ENCODE assay signal across 8 cellular contexts in genomic region chrX:68808686-68809357, GRCh38. TPM values are rescaled to one million over a fixed set of nuclear protein-coding genes. Genes with fewer than 3 reads are reported as not detected.
A peak's percentile ranks its signal among the peaks of the same experiment; 100 is the strongest.
DNase-seq lines count a peak whose midpoint lies in the region; ATAC-seq and TF ChIP-seq lines count a peak whose summit lies in the region.
"Had no signal": no experiment of that assay in that cellular context is flagged by ENCODE, and none has a peak within 500 bp of the region (broad histone marks: within the 10 kb centered on the region; RNA-seq: fewer than 3 reads in every experiment).

No MANE protein-coding gene starts in this region.

- H3K4me2 ChIP-seq in HCT116 (ENCODE audit: low read length) = no peak overlapping the region

- H3K27me3 ChIP-seq in HCT116 (ENCODE audit: insufficient read depth, low read length) = no peaks in the 10 kb centered on the region

- DNase-seq in HCT116 (ENCODE audit: low read depth, low spot score) (peak; percentile 8), RWPE1 (ENCODE audit: low spot score) (no peak), fibroblast of the aortic adventitia (ENCODE audit: low read depth) (peak; percentile 47), retinal pigment epithelial cell (ENCODE audit: low read depth) (no peak), GM20000 (ENCODE audit: low spot score) (no peak), kidney glomerular epithelial cell (lab: John Stamatoyannopoulos, UW) (no peak)
- DNase-seq: mucosa of descending colon had no signal

- H3K9me3 ChIP-seq in HCT116 (ENCODE audit: control insufficient read depth in 1 of 2, insufficient read depth in 1 of 2, low read depth in 1 of 2, low read length in 2 of 2) = no peaks in the 10 kb centered on the region
- H3K9me3 ChIP-seq: mucosa of descending colon had no signal

- intact Hi-C loops in HCT116 (cut with micrococcal nuclease) = loop anchor here (1.0 to 5.0 kb wide), 3 partner anchors 76 to 612 kb away; no protein-coding TSS in a partner anchor

- BruUV-seq in HCT116 (replicated peaks; lab: Mats Ljungman, UMichigan) = no TSS peak

- peak; percentile 20 to 40 (median 28); a peak in 4 of 6 replicates for TF ChIP-seq CTCF in HCT116 (IDR thresholded peaks at IDR 0.05 in 2 of 3, conservative IDR thresholded peaks at IDR 0.05 in 1 of 3; ENCODE audit: borderline replicate concordance in 1 of 3, insufficient read depth in 1 of 3, low read depth in 2 of 3, low read length in 2 of 3)
- 0 out of 2 replicates have a peak, but pooled peaks have one; percentile 7 for TF ChIP-seq CTCF in RWPE1 (conservative IDR thresholded peaks at IDR 0.05; ENCODE audit: low read depth)
- TF ChIP-seq CTCF in fibroblast of the aortic adventitia (IDR thresholded peaks at IDR 0.05; ENCODE audit: insufficient read depth, low read length) = peak; percentile 40
- TF ChIP-seq CTCF in retinal pigment epithelial cell (conservative IDR thresholded peaks at IDR 0.05; ENCODE audit: low read depth, low read length) = peak; percentile 37
- no peak for TF ChIP-seq CTCF in GM20000 (IDR thresholded peaks at IDR 0.05; ENCODE audit: extremely low read depth, missing control alignments)

- TF ChIP-seq RAD21 in HCT116 (IDR thresholded peaks at IDR 0.05; ENCODE audit: low read depth) = peak; percentile 49

- CTCF ChIA-PET in HCT116 (lab: Charles Lee) = interaction anchor here (1.1 to 3.2 kb wide), 5 partner anchors 14 to 612 kb away, joined by 4 to 43 read pairs (median 13); no protein-coding TSS in a partner anchor
- CTCF ChIA-PET in RWPE1 (lab: Yijun Ruan, JAX) = interaction anchor here (0.6 to 1.0 kb wide), 2 partner anchors 13 to 77 kb away, joined by 3 read pairs; no protein-coding TSS in a partner anchor

- H3K9ac ChIP-seq in HCT116 (ENCODE audit: low read length) = no peak overlapping the region

- no peaks in the 10 kb centered on the region for H3K79me2 ChIP-seq in HCT116 (ENCODE audit: insufficient read depth, low read length)

- no peaks in the 10 kb centered on the region for H3K9me2 ChIP-seq in HCT116 (ENCODE audit: insufficient read depth)

- RAD21 ChIA-PET in HCT116 (lab: Charles Lee; ENCODE audit: low non-redundant PET in 1 of 2, low total read pairs in 2 of 2, uncharacterized antibody in 2 of 2, unreplicated experiment in 2 of 2) = interaction anchor here in 1 of 2 experiments (0.9 to 2.9 kb wide), 3 partner anchors 75 to 612 kb away, joined by 4 to 11 read pairs (median 5); no protein-coding TSS in a partner anchor

- ATAC-seq in HCT116 = peak; percentile 83
- no peak for ATAC-seq in HG03571 (IDR thresholded peaks at IDR 0.05; ENCODE audit: unreplicated experiment)
- ATAC-seq: mucosa of descending colon had no signal

- H3K36me3 ChIP-seq in HCT116 (ENCODE audit: control insufficient read depth in 1 of 2, insufficient read depth in 2 of 2, low read length in 2 of 2) = no peaks in the 10 kb centered on the region

- no peaks in the 10 kb centered on the region for H3K4me1 ChIP-seq in HCT116 (ENCODE audit: control insufficient read depth in 1 of 2, insufficient read depth in 2 of 2, low read length in 2 of 2)

- H4K20me1 ChIP-seq in HCT116 (ENCODE audit: insufficient read depth) = no peaks in the 10 kb centered on the region

- H3K4me3 ChIP-seq in HCT116 (replicated peaks in 1 of 2; ENCODE audit: low read depth in 1 of 2, low read length in 2 of 2) (no peak overlapping the region), fibroblast of the aortic adventitia (ENCODE audit: low read depth, low read length) (no peak overlapping the region), retinal pigment epithelial cell (ENCODE audit: low read length) (no peak overlapping the region)
- H3K4me3 ChIP-seq: mucosa of descending colon had no signal

- POLR2A ChIA-PET in HCT116 (lab: Charles Lee) (no interaction called here), RWPE1 (lab: Yijun Ruan, JAX; ENCODE audit: low non-redundant PET) (no interaction called here)

- H2AFZ ChIP-seq in HCT116 (ENCODE audit: low read depth, low read length, poor library complexity, severe bottlenecking) = no peak overlapping the region

- no peak for TF ChIP-seq POLR2A in HCT116 (IDR thresholded peaks at IDR 0.05; ENCODE audit: borderline replicate concordance, extremely low read depth, insufficient read depth, insufficient read length)

- H3K27ac ChIP-seq in HCT116 (ENCODE audit: low read depth, low read length) (no peak overlapping the region), RWPE1 (no peak overlapping the region)

TF ChIP-seq in HCT116, 20 proteins besides CTCF, POLR2A, EP300 and RAD21:
- no peak for TF ChIP-seq TCF7L2 (IDR thresholded peaks at IDR 0.05; ENCODE audit: borderline replicate concordance, extremely low read depth, insufficient read depth, insufficient read length)
- TF ChIP-seq CBX3 (IDR thresholded peaks at IDR 0.05; ENCODE audit: low read depth) = no peak
- TF ChIP-seq EZH2 (IDR thresholded peaks at IDR 0.05) = no peak
- TF ChIP-seq ELF1 (IDR thresholded peaks at IDR 0.05; ENCODE audit: borderline replicate concordance, low read depth) = no peak
- TF ChIP-seq CEBPB (IDR thresholded peaks at IDR 0.05; ENCODE audit: low read depth) = no peak
- no peak for TF ChIP-seq FOSL1 (IDR thresholded peaks at IDR 0.05; ENCODE audit: low read depth)
- no peak for TF ChIP-seq MAX (IDR thresholded peaks at IDR 0.05)
- TF ChIP-seq ATF3 (IDR thresholded peaks at IDR 0.05) = no peak
- TF ChIP-seq SRF (IDR thresholded peaks at IDR 0.05; ENCODE audit: low read depth) = no peak
- no peak for TF ChIP-seq ZNF274 (IDR thresholded peaks at IDR 0.05; ENCODE audit: low read depth, low read length)
- no peak for TF ChIP-seq POLR2AphosphoS5 (IDR thresholded peaks at IDR 0.05; ENCODE audit: low read depth, low read length)
- no peak for TF ChIP-seq EGR1 (IDR thresholded peaks at IDR 0.05; ENCODE audit: low read depth)
- TF ChIP-seq, protein P1, sequence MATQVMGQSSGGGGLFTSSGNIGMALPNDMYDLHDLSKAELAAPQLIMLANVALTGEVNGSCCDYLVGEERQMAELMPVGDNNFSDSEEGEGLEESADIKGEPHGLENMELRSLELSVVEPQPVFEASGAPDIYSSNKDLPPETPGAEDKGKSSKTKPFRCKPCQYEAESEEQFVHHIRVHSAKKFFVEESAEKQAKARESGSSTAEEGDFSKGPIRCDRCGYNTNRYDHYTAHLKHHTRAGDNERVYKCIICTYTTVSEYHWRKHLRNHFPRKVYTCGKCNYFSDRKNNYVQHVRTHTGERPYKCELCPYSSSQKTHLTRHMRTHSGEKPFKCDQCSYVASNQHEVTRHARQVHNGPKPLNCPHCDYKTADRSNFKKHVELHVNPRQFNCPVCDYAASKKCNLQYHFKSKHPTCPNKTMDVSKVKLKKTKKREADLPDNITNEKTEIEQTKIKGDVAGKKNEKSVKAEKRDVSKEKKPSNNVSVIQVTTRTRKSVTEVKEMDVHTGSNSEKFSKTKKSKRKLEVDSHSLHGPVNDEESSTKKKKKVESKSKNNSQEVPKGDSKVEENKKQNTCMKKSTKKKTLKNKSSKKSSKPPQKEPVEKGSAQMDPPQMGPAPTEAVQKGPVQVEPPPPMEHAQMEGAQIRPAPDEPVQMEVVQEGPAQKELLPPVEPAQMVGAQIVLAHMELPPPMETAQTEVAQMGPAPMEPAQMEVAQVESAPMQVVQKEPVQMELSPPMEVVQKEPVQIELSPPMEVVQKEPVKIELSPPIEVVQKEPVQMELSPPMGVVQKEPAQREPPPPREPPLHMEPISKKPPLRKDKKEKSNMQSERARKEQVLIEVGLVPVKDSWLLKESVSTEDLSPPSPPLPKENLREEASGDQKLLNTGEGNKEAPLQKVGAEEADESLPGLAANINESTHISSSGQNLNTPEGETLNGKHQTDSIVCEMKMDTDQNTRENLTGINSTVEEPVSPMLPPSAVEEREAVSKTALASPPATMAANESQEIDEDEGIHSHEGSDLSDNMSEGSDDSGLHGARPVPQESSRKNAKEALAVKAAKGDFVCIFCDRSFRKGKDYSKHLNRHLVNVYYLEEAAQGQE (IDR thresholded peaks at IDR 0.05; ENCODE audit: low read depth) = no peak
- no peak for TF ChIP-seq ZFX (IDR thresholded peaks at IDR 0.05)
- no peak for TF ChIP-seq EZH2phosphoT487 (IDR thresholded peaks at IDR 0.05; ENCODE audit: borderline replicate concordance)
- no peak for TF ChIP-seq SP1 (IDR thresholded peaks at IDR 0.05; ENCODE audit: low read depth)
- no peak for TF ChIP-seq YY1 (IDR thresholded peaks at IDR 0.05; ENCODE audit: extremely low read depth, insufficient replicate concordance, low read depth, low read length)
- TF ChIP-seq SIN3A (IDR thresholded peaks at IDR 0.05; ENCODE audit: low read depth) = no peak
TF ChIP-seq in HCT116: peak in this region for 0.

RNA-seq across cellular contexts. Expression of gene EFNB1, which starts 20.0 kb away (rescaled TPM):
- total RNA-seq in HCT116 (2021; ENCODE audit: unreplicated experiment) = 14.7 TPM
- polyA plus RNA-seq in HCT116 (2012) = 12.9 TPM in 2 replicates
- total RNA-seq in fibroblast of the aortic adventitia (ENCODE audit: low replicate concordance) = 7.4 and 29.7 TPM in 2 replicates

Comparison
In these comparisons a context has a peak if more than half of its experiments do, and no peak if none do; other contexts are left out.
1. DNase-seq: peak in HCT116 (single experiment) and fibroblast of the aortic adventitia (single experiment); none in RWPE1 (single experiment), retinal pigment epithelial cell (single experiment), GM20000 (single experiment) and kidney glomerular epithelial cell (single experiment).